In genomic region chr5:67215592-67216471, GRCh38 we compare ENCODE assay signal across 1 cellular context.
TF ChIP-seq lines count a peak whose summit lies in the region.

No MANE protein-coding gene starts in this region.

TF ChIP-seq in HepG2, 621 proteins besides CTCF, POLR2A, EP300 and RAD21 (continued from another document and continues in another):
- TF ChIP-seq, protein P1, sequence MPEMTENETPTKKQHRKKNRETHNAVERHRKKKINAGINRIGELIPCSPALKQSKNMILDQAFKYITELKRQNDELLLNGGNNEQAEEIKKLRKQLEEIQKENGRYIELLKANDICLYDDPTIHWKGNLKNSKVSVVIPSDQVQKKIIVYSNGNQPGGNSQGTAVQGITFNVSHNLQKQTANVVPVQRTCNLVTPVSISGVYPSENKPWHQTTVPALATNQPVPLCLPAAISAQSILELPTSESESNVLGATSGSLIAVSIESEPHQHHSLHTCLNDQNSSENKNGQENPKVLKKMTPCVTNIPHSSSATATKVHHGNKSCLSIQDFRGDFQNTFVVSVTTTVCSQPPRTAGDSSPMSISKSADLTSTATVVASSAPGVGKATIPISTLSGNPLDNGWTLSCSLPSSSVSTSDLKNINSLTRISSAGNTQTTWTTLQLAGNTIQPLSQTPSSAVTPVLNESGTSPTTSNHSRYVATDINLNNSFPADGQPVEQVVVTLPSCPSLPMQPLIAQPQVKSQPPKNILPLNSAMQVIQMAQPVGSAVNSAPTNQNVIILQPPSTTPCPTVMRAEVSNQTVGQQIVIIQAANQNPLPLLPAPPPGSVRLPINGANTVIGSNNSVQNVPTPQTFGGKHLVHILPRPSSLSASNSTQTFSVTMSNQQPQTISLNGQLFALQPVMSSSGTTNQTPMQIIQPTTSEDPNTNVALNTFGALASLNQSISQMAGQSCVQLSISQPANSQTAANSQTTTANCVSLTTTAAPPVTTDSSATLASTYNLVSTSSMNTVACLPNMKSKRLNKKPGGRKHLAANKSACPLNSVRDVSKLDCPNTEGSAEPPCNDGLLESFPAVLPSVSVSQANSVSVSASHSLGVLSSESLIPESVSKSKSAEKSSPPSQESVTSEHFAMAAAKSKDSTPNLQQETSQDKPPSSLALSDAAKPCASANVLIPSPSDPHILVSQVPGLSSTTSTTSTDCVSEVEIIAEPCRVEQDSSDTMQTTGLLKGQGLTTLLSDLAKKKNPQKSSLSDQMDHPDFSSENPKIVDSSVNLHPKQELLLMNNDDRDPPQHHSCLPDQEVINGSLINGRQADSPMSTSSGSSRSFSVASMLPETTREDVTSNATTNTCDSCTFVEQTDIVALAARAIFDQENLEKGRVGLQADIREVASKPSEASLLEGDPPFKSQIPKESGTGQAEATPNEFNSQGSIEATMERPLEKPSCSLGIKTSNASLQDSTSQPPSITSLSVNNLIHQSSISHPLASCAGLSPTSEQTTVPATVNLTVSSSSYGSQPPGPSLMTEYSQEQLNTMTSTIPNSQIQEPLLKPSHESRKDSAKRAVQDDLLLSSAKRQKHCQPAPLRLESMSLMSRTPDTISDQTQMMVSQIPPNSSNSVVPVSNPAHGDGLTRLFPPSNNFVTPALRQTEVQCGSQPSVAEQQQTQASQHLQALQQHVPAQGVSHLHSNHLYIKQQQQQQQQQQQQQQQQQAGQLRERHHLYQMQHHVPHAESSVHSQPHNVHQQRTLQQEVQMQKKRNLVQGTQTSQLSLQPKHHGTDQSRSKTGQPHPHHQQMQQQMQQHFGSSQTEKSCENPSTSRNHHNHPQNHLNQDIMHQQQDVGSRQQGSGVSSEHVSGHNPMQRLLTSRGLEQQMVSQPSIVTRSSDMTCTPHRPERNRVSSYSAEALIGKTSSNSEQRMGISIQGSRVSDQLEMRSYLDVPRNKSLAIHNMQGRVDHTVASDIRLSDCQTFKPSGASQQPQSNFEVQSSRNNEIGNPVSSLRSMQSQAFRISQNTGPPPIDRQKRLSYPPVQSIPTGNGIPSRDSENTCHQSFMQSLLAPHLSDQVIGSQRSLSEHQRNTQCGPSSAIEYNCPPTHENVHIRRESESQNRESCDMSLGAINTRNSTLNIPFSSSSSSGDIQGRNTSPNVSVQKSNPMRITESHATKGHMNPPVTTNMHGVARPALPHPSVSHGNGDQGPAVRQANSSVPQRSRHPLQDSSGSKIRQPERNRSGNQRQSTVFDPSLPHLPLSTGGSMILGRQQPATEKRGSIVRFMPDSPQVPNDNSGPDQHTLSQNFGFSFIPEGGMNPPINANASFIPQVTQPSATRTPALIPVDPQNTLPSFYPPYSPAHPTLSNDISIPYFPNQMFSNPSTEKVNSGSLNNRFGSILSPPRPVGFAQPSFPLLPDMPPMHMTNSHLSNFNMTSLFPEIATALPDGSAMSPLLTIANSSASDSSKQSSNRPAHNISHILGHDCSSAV (CRISPR knock-in tag; IDR thresholded peaks at IDR 0.05; ENCODE audit: borderline replicate concordance) = no peak
- 0 out of 2 replicates have a peak, but pooled peaks have one; percentile 36 for TF ChIP-seq MXD4 (CRISPR knock-in tag; IDR thresholded peaks at IDR 0.05)
- no peak for TF ChIP-seq PPARG (CRISPR knock-in tag; conservative IDR thresholded peaks at IDR 0.05)
- TF ChIP-seq FOSL1 (CRISPR knock-in tag; IDR thresholded peaks at IDR 0.05; ENCODE audit: borderline replicate concordance) = no peak
- no peak for TF ChIP-seq IRX3 (CRISPR knock-in tag; IDR thresholded peaks at IDR 0.05; ENCODE audit: borderline replicate concordance, low read depth)
- TF ChIP-seq DBP (CRISPR knock-in tag; IDR thresholded peaks at IDR 0.05; ENCODE audit: not compliant biosample characterization) = no peak
- TF ChIP-seq ZNF768 (CRISPR knock-in tag; IDR thresholded peaks at IDR 0.05) = peak; percentile 47; the same call in 1 of the 2 replicates
- no peak for TF ChIP-seq GPN1 (CRISPR knock-in tag; IDR thresholded peaks at IDR 0.05; ENCODE audit: borderline replicate concordance)
- 0 out of 2 replicates have a peak, but pooled peaks have one; percentile 32 for TF ChIP-seq KDM3A (CRISPR knock-in tag; IDR thresholded peaks at IDR 0.05; ENCODE audit: low read depth)
- no peak for TF ChIP-seq CHD4 (IDR thresholded peaks at IDR 0.05; ENCODE audit: borderline replicate concordance, low read length)
- no peak for TF ChIP-seq ZFAT (CRISPR knock-in tag; conservative IDR thresholded peaks at IDR 0.05)
- no peak for TF ChIP-seq ZBTB37 (CRISPR knock-in tag; IDR thresholded peaks at IDR 0.05)
- TF ChIP-seq GATAD2A (CRISPR knock-in tag; IDR thresholded peaks at IDR 0.05) = peak; percentile 48; the same call in 1 of the 2 replicates
- no peak for TF ChIP-seq KLF15 (CRISPR knock-in tag; IDR thresholded peaks at IDR 0.05; ENCODE audit: borderline replicate concordance)
- no peak for TF ChIP-seq ZNF543 (CRISPR knock-in tag; IDR thresholded peaks at IDR 0.05)
- peak; percentile 45; the same call in 1 of the 2 replicates for TF ChIP-seq FOXP4 (CRISPR knock-in tag; IDR thresholded peaks at IDR 0.05)
- TF ChIP-seq, protein P2, sequence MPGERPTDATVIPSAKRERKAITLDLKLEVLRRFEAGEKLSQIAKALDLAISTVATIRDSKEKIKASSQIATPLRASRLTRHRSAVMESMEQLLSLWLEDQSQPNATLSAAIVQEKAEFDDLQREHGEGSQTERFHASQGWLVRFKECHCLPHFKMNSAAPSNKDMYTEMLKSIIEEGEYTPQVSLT (CRISPR knock-in tag; IDR thresholded peaks at IDR 0.05; ENCODE audit: borderline replicate concordance, low read depth) = no peak
- TF ChIP-seq ZFY (CRISPR knock-in tag; IDR thresholded peaks at IDR 0.05) = peak; percentile 19; the same call in 1 of the 2 replicates
- peak; percentile 45; the same call in 1 of the 2 replicates for TF ChIP-seq MNT (IDR thresholded peaks at IDR 0.05)
- no peak for TF ChIP-seq TCF7L2 (IDR thresholded peaks at IDR 0.05; ENCODE audit: low read depth, low read length)
- no peak for TF ChIP-seq RFX1 (IDR thresholded peaks at IDR 0.05)
- no peak for TF ChIP-seq ZNF234 (CRISPR knock-in tag; conservative IDR thresholded peaks at IDR 0.05)
- TF ChIP-seq TAF1 (CRISPR knock-in tag; IDR thresholded peaks at IDR 0.05) = peak; percentile 40; the same call in 1 of the 2 replicates
- no peak for TF ChIP-seq CCAR2 (optimal IDR thresholded peaks at IDR 0.05; ENCODE audit: low read depth, low read length)
- no peak for TF ChIP-seq ZNF34 (CRISPR knock-in tag; IDR thresholded peaks at IDR 0.05; ENCODE audit: borderline replicate concordance)
- TF ChIP-seq ZNF605 (CRISPR knock-in tag; IDR thresholded peaks at IDR 0.05) = no peak
- TF ChIP-seq ZNF484 (CRISPR knock-in tag; IDR thresholded peaks at IDR 0.05; ENCODE audit: borderline replicate concordance, low read depth) = no peak
- TF ChIP-seq, protein P3, sequence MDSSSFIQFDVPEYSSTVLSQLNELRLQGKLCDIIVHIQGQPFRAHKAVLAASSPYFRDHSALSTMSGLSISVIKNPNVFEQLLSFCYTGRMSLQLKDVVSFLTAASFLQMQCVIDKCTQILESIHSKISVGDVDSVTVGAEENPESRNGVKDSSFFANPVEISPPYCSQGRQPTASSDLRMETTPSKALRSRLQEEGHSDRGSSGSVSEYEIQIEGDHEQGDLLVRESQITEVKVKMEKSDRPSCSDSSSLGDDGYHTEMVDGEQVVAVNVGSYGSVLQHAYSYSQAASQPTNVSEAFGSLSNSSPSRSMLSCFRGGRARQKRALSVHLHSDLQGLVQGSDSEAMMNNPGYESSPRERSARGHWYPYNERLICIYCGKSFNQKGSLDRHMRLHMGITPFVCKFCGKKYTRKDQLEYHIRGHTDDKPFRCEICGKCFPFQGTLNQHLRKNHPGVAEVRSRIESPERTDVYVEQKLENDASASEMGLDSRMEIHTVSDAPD (CRISPR knock-in tag; IDR thresholded peaks at IDR 0.05) = no peak
- TF ChIP-seq ELF3 (CRISPR knock-in tag; IDR thresholded peaks at IDR 0.05) = peak; percentile 92
- TF ChIP-seq ZNF883 (CRISPR knock-in tag; IDR thresholded peaks at IDR 0.05; ENCODE audit: not compliant biosample characterization) = peak; percentile 50
- TF ChIP-seq, protein P4, sequence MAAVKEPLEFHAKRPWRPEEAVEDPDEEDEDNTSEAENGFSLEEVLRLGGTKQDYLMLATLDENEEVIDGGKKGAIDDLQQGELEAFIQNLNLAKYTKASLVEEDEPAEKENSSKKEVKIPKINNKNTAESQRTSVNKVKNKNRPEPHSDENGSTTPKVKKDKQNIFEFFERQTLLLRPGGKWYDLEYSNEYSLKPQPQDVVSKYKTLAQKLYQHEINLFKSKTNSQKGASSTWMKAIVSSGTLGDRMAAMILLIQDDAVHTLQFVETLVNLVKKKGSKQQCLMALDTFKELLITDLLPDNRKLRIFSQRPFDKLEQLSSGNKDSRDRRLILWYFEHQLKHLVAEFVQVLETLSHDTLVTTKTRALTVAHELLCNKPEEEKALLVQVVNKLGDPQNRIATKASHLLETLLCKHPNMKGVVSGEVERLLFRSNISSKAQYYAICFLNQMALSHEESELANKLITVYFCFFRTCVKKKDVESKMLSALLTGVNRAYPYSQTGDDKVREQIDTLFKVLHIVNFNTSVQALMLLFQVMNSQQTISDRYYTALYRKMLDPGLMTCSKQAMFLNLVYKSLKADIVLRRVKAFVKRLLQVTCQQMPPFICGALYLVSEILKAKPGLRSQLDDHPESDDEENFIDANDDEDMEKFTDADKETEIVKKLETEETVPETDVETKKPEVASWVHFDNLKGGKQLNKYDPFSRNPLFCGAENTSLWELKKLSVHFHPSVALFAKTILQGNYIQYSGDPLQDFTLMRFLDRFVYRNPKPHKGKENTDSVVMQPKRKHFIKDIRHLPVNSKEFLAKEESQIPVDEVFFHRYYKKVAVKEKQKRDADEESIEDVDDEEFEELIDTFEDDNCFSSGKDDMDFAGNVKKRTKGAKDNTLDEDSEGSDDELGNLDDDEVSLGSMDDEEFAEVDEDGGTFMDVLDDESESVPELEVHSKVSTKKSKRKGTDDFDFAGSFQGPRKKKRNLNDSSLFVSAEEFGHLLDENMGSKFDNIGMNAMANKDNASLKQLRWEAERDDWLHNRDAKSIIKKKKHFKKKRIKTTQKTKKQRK (IDR thresholded peaks at IDR 0.05; ENCODE audit: low read length) = no peak
- peak; percentile 66; the same call in 1 of the 2 replicates for TF ChIP-seq ZFP91 (CRISPR knock-in tag; IDR thresholded peaks at IDR 0.05; ENCODE audit: borderline replicate concordance)
- TF ChIP-seq ZNF781 (CRISPR knock-in tag; IDR thresholded peaks at IDR 0.05; ENCODE audit: borderline replicate concordance, not compliant biosample characterization) = no peak
- TF ChIP-seq DPF2 (CRISPR knock-in tag; IDR thresholded peaks at IDR 0.05; ENCODE audit: borderline replicate concordance, low read depth) = 0 out of 2 replicates have a peak, but pooled peaks have one; percentile 24
